7 cellular contexts compared by ENCODE assay signal in genomic region chr7:17581301-17581700, GRCh38.
"Had no signal": no experiment of that assay in that cellular context is flagged by ENCODE, and none has a peak within 500 bp of the region (broad histone marks: within the 10 kb centered on the region; RNA-seq: fewer than 3 reads in every experiment).

No MANE protein-coding gene starts in this region.

- DNase-seq: GOT3, H7, HFFc6, IMR-90 had no signal

- H2AFZ ChIP-seq: GM23248 had no signal

- H3K9me3 ChIP-seq: HAP-1 had no signal

- ATAC-seq: HCT116 had no signal

- H3K36me3 ChIP-seq: HAP-1 had no signal

- H3K27ac Mint-ChIP-seq: HFFc6 had no signal

- H3K4me3 ChIP-seq: GM23248, HAP-1 had no signal

- H3K4me1 ChIP-seq: HAP-1 had no signal

- H3K4me3 Mint-ChIP-seq: HFFc6 had no signal
